ENCODE assay signal across 20 cellular contexts in the genomic region with DNA sequence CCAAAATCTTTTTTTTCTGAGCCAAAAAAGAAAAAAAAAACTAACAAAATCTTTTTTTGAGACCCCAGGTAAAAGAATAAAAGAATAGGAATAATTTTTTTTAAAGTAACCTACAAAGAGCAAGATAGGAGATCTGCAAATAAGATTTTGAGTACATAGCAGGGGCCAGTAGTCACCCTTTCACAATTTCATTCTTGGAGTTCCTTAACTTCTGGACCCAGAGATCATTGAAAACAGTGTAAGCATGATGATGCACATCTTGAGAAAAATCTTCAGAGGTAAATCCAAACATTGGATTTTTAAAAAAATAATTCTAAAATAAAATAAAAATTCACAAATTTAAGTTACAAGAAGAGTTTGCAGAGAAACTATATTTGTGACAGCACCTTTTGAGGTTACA. TPM values are rescaled to one million over a fixed set of nuclear protein-coding genes. Genes with fewer than 3 reads are reported as not detected.
DNase-seq lines count a peak whose midpoint lies in the region; TF ChIP-seq lines count a peak whose summit lies in the region.
"Had no signal": no experiment of that assay in that cellular context is flagged by ENCODE, and none has a peak within 500 bp of the region (broad histone marks: within the 10 kb centered on the region; RNA-seq: fewer than 3 reads in every experiment).

No MANE protein-coding gene starts in this region.

- H3K27ac ChIP-seq in GM23248 (peak overlapping the region; percentile 43), osteoblast (ENCODE audit: low read depth, low read length) (peak overlapping the region; percentile 94), tibial artery (no peak overlapping the region)
- H3K27ac ChIP-seq: suprapubic skin had no signal

- H3K79me2 ChIP-seq in GM23248 (ENCODE audit: insufficient read depth) (no peaks in the 10 kb centered on the region), osteoblast (ENCODE audit: insufficient read depth, low read length) (no peaks in the 10 kb centered on the region)

- TF ChIP-seq CTCF in osteoblast (IDR thresholded peaks at IDR 0.05; ENCODE audit: extremely low read depth, low read depth, low read length) = no peak
- no peak for TF ChIP-seq CTCF in tibial artery (IDR thresholded peaks at IDR 0.05)

- peaks cover 16% of the 10 kb centered on the region for H3K4me1 Mint-ChIP-seq in activated CD4-positive, alpha-beta T cell treated with anti-CD3 and anti-CD28 coated beads, Interleukin-2, amount 10 ng/mL, durations not matched to agents 24 days and 14 days
- H3K4me1 Mint-ChIP-seq: brain; CD14-positive monocyte; stimulated activated memory B cell treated with anti-CD40 and anti-IgM and Interleukin-4, amounts not matched to agents 10 μg/mL and 1 μg/mL and 100 μg/mL, for 72 hours had no signal

- no peaks in the 10 kb centered on the region for H3K27me3 Mint-ChIP-seq in activated CD4-positive, alpha-beta T cell treated with anti-CD3 and anti-CD28 coated beads, Interleukin-2, amount 10 ng/mL, durations not matched to agents 24 days and 14 days
- H3K27me3 Mint-ChIP-seq: naive thymus-derived CD4-positive, alpha-beta T cell; stimulated activated memory B cell treated with anti-CD40 and anti-IgM and Interleukin-4, amounts not matched to agents 10 μg/mL and 1 μg/mL and 100 μg/mL, for 72 hours had no signal

- H3K36me3 ChIP-seq in GM23248 (ENCODE audit: low read depth) (peaks cover 58% of the 10 kb centered on the region), osteoblast (ENCODE audit: insufficient read depth, low read length) (peaks cover 65% of the 10 kb centered on the region), tibial artery (peaks cover 72 to 99% (median 91%) of the 10 kb centered on the region in 3 donors)

- H3K4me3 ChIP-seq in GM23248 (no peak overlapping the region), osteoblast (ENCODE audit: insufficient read depth, low read length) (no peak overlapping the region), tibial artery (no peak overlapping the region)
- H3K4me3 ChIP-seq: suprapubic skin had no signal

- in situ Hi-C loops in GM23248 (cut with MboI) = loop anchor here (25.0 kb wide), 1 partner anchor 449 kb away; the partner anchor contains the start of genes RNF168 and SMCO1

- no peak for DNase-seq in activated CD4-positive, alpha-beta T cell treated with anti-CD3 and anti-CD28 coated beads, Interleukin-2, amount 10 ng/mL, durations not matched to agents 24 days and 14 days
- no peak for DNase-seq in activated CD4-positive, alpha-beta T cell treated with anti-CD3 and anti-CD28 coated beads, Interleukin-2, amount 50 U/mL, for 48 hours
- DNase-seq in GM23248 = peak; percentile 23
- peak; percentile 66 for DNase-seq in amniotic epithelial cell (ENCODE audit: low read depth)
- no peak for DNase-seq in osteoblast (ENCODE audit: insufficient read length, low spot score, missing footprints)
- no peak for DNase-seq in tibial artery
- no peak for DNase-seq in NCI-H1092 (lab: John Stamatoyannopoulos, UW)
- no peak for DNase-seq in superior temporal gyrus (ENCODE audit: extremely low spot score)
- DNase-seq: foreskin melanocyte; left colon; mesendoderm; naive thymus-derived CD4-positive, alpha-beta T cell; NCI-H1417; NCI-H2081 treated with DMSO at 0.1 percent for 48 hours; NCI-H446 treated with DMSO at 0.1 percent for 48 hours; nucleus accumbens had no signal

- no peaks in the 10 kb centered on the region for H4K20me1 ChIP-seq in GM23248 (ENCODE audit: insufficient read depth)
- no peaks in the 10 kb centered on the region for H4K20me1 ChIP-seq in osteoblast (ENCODE audit: insufficient read depth, low read length)

- H3K27ac Mint-ChIP-seq in activated CD4-positive, alpha-beta T cell treated with anti-CD3 and anti-CD28 coated beads, Interleukin-2, amount 10 ng/mL, durations not matched to agents 24 days and 14 days = peak overlapping the region; percentile 39
- H3K27ac Mint-ChIP-seq: brain; stimulated activated memory B cell treated with anti-CD40 and anti-IgM and Interleukin-4, amounts not matched to agents 10 μg/mL and 1 μg/mL and 100 μg/mL, for 72 hours had no signal

- H3K4me2 ChIP-seq in GM23248 (ENCODE audit: unreplicated experiment) = no peak overlapping the region
- peak overlapping the region; percentile 70 for H3K4me2 ChIP-seq in osteoblast (ENCODE audit: insufficient read depth, low read length)

- H3K9ac ChIP-seq in GM23248 = peak overlapping the region; percentile 33; the same call in 1 of the 2 replicates

- H3F3A ChIP-seq in GM23248 (ENCODE audit: insufficient read depth) = peaks cover 8% of the 10 kb centered on the region; the same call in 1 of the 2 replicates

- H3K4me1 ChIP-seq in GM23248 (ENCODE audit: insufficient read depth) (no peaks in the 10 kb centered on the region), osteoblast (ENCODE audit: insufficient read depth, low read length) (peaks cover 23% of the 10 kb centered on the region), tibial artery (no peaks in the 10 kb centered on the region)
- H3K4me1 ChIP-seq: suprapubic skin had no signal

- H2AFZ ChIP-seq in GM23248 = no peak overlapping the region
- H2AFZ ChIP-seq in osteoblast (ENCODE audit: low read length) = no peak overlapping the region

- no peaks in the 10 kb centered on the region for H3K9me2 ChIP-seq in GM23248 (ENCODE audit: insufficient read depth)

- no peaks in the 10 kb centered on the region for H3K9me3 Mint-ChIP-seq in activated CD4-positive, alpha-beta T cell treated with anti-CD3 and anti-CD28 coated beads, Interleukin-2, amount 10 ng/mL, durations not matched to agents 24 days and 14 days
- H3K9me3 Mint-ChIP-seq: brain; CD14-positive monocyte; naive thymus-derived CD4-positive, alpha-beta T cell; stimulated activated memory B cell treated with anti-CD40 and anti-IgM and Interleukin-4, amounts not matched to agents 10 μg/mL and 1 μg/mL and 100 μg/mL, for 72 hours had no signal

- intact Hi-C loops in activated CD4-positive, alpha-beta T cell treated with anti-CD3 and anti-CD28 coated beads, Interleukin-2, amount 10 ng/mL, durations not matched to agents 24 days and 14 days (cut with micrococcal nuclease) = no loop called here
- intact Hi-C loops in tibial artery (cut with DNase I; ENCODE audit: low total_unique reads) = no loop called here

- H3K36me3 Mint-ChIP-seq in activated CD4-positive, alpha-beta T cell treated with anti-CD3 and anti-CD28 coated beads, Interleukin-2, amount 10 ng/mL, durations not matched to agents 24 days and 14 days (ENCODE audit: low read depth) = peaks cover 87% of the 10 kb centered on the region

- H3K9me3 ChIP-seq in GM23248 (ENCODE audit: low read depth) (no peaks in the 10 kb centered on the region), osteoblast (ENCODE audit: low read depth, low read length) (no peaks in the 10 kb centered on the region), tibial artery (no peaks in the 10 kb centered on the region)
- H3K9me3 ChIP-seq: suprapubic skin had no signal

- no peak overlapping the region for H3K4me3 Mint-ChIP-seq in activated CD4-positive, alpha-beta T cell treated with anti-CD3 and anti-CD28 coated beads, Interleukin-2, amount 10 ng/mL, durations not matched to agents 24 days and 14 days
- H3K4me3 Mint-ChIP-seq: brain; CD14-positive monocyte; naive thymus-derived CD4-positive, alpha-beta T cell; stimulated activated memory B cell treated with anti-CD40 and anti-IgM and Interleukin-4, amounts not matched to agents 10 μg/mL and 1 μg/mL and 100 μg/mL, for 72 hours had no signal

- H3K27me3 ChIP-seq in GM23248 (replicated peaks; ENCODE audit: insufficient read depth) (no peaks in the 10 kb centered on the region), osteoblast (ENCODE audit: insufficient read depth, low read length) (no peaks in the 10 kb centered on the region), tibial artery (no peaks in the 10 kb centered on the region)
- H3K27me3 ChIP-seq: suprapubic skin had no signal

RNA-seq across cellular contexts. Expression of gene TFRC, which starts 18.8 kb away (rescaled TPM):
- total RNA-seq in activated CD4-positive, alpha-beta T cell treated with anti-CD3 and anti-CD28 coated beads, Interleukin-2, amount 10 ng/mL, durations not matched to agents 24 days and 14 days = 725 and 748 TPM in 2 replicates
- 106 and 107 TPM in 2 replicates for total RNA-seq in GM23248 (2014; rRNA removed; shearing (Covaris generic))
- 64.1 and 64.6 TPM in 2 replicates for polyA plus RNA-seq in GM23248 (2016; fragmentation: Nextera tagmentation; extraction: Ambion mirVana)
- total RNA-seq in osteoblast = 118 and 139 TPM in 2 replicates

Comparison
In these comparisons a context has a peak if more than half of its experiments do, and no peak if none do; other contexts are left out.
1. DNase-seq: peak in GM23248 (single experiment) and amniotic epithelial cell (single experiment); none in activated CD4-positive, alpha-beta T cell treated with anti-CD3 and anti-CD28 coated beads, Interleukin-2, amount 10 ng/mL, durations not matched to agents 24 days and 14 days (single experiment), activated CD4-positive, alpha-beta T cell treated with anti-CD3 and anti-CD28 coated beads, Interleukin-2, amount 50 U/mL, for 48 hours (0 of 2), osteoblast (single experiment), tibial artery (0 of 2), NCI-H1092 (single experiment) and superior temporal gyrus (single experiment).
2. H3K27ac ChIP-seq: peak in GM23248 (single experiment) and osteoblast (single experiment); none in tibial artery (0 of 2).